8 cellular contexts compared by ENCODE assay signal in the genomic region with DNA sequence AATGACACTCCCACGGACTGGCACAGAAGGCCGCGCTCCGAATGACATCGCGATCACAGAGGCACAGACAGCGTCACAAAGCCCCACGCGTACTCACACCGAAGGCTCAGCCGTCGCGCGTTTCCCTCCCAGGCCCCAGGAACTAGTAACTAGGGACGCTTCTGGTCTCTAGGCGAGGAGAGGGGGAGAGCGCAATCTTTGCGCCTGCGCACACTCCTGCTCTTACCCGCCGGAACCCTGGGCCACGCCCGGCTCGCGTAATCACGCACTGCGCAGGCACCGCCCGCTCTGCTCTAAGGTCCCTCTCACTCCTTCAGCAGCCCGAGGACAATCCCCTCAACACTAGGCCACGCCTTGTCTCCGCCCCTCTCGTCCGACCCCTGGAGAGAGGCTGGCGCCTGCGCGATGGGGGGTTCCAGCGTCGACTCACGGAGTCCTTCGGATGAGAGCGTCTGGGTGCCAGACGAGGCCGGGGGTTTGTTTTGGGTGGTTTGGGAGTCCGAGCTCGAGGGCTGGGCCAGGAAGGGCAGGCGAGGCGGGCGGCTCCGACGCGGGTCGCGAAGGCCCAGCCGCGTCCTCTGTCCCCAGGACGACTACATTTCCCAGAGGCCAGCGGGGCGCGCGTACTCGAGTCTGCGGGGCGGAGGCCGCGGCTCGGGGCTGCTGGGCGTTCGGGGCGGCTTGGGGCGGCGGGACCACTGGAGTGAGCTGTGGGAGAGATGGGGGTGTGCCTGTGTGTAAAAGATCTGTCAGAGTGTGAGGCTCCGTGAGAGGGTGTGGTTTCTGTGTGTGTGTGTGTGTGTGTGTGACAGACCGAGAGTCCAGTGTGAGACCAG. TPM values are rescaled to one million over a fixed set of nuclear protein-coding genes. Genes with fewer than 3 reads are reported as not detected.
DNase-seq lines count a peak whose midpoint lies in the region; ATAC-seq and TF ChIP-seq lines count a peak whose summit lies in the region.

Gene ZNF471 (plus strand): TSS at position 410 of the 836 bp plus-strand sequence. CDS start 3,717 bp downstream, outside the sequence.

- no peaks in the 10 kb centered on the region for H3K9me2 ChIP-seq in hepatocyte (replicated peaks; ENCODE audit: insufficient read depth)

- H3K27ac ChIP-seq in C4-2B (peak within 1 kb of the TSS; percentile 50), ascending aorta (peak within 1 kb of the TSS; percentile 92 to 100), hepatocyte (peak within 1 kb of the TSS; percentile 99), vagina (peak within 1 kb of the TSS; percentile 89)

- 34% methylated on average over 73 of the region's 74 CpGs for WGBS in hepatocyte (ENCODE audit: low lambda C conversion rate, missing lambda C conversion rate)

- ATAC-seq in HG03135 (IDR thresholded peaks at IDR 0.05; ENCODE audit: unreplicated experiment) = no peak

- intact Hi-C loops in ascending aorta (cut with DNase I) (loop anchor here (1.0 to 2.0 kb wide), 6 partner anchors 31 to 193 kb away; partner anchors contain the start of genes ZFP28, ZNF470, ZNF582 and ZNF667), vagina (cut with DNase I) (no loop called here)

- H3K79me2 ChIP-seq in hepatocyte = no peaks in the 10 kb centered on the region

- peak within 1 kb of the TSS; percentile 86 for H3K4me2 ChIP-seq in hepatocyte

- DNase-seq in KBM-7 (peak; percentile 99), T1000 (lab: John Stamatoyannopoulos, UW) (peak; percentile 98), ascending aorta (ENCODE audit: low spot score in 2 of 2) (peak; percentile 94 to 99), hepatocyte (ENCODE audit: low spot score) (peak; percentile 96), retina (peak; percentile 100), vagina (ENCODE audit: extremely low spot score in 2 of 2) (peak; percentile 95 to 96)

- H3K4me3 ChIP-seq in ascending aorta = peak within 1 kb of the TSS; percentile 56 to 94
- peak within 1 kb of the TSS; percentile 35 for H3K4me3 ChIP-seq in hepatocyte
- peak within 1 kb of the TSS; percentile 59 to 63 for H3K4me3 ChIP-seq in vagina

- no peak for TF ChIP-seq CTCF in C4-2B (conservative IDR thresholded peaks at IDR 0.05)
- no peak for TF ChIP-seq CTCF in ascending aorta (IDR thresholded peaks at IDR 0.05)
- no peak for TF ChIP-seq CTCF in hepatocyte (IDR thresholded peaks at IDR 0.05; ENCODE audit: poor library complexity)
- TF ChIP-seq CTCF in vagina (IDR thresholded peaks at IDR 0.05) = no peak

- H3K4me1 ChIP-seq in ascending aorta = peaks cover 0 to 5% of the 10 kb centered on the region in 2 donors
- H3K4me1 ChIP-seq in hepatocyte (ENCODE audit: insufficient read depth) = no peaks in the 10 kb centered on the region
- peaks cover 7% of the 10 kb centered on the region for H3K4me1 ChIP-seq in vagina

- peaks cover 9 to 50% of the 10 kb centered on the region in 2 donors for H3K9me3 ChIP-seq in ascending aorta
- H3K9me3 ChIP-seq in hepatocyte (ENCODE audit: low read depth) = no peaks in the 10 kb centered on the region
- H3K9me3 ChIP-seq in vagina = no peaks in the 10 kb centered on the region

- H2AFZ ChIP-seq in hepatocyte = peak within 1 kb of the TSS; percentile 71

- in situ Hi-C loops in KBM-7 (cut with MboI; ENCODE audit: low pct_unique_long_range_greater_than_20kb, low sequenced_read_pairs) = no loop called here

- no peak for TF ChIP-seq POLR2A in vagina (IDR thresholded peaks at IDR 0.05)

- H3K27me3 ChIP-seq in ascending aorta (no peaks in the 10 kb centered on the region), hepatocyte (no peaks in the 10 kb centered on the region), vagina (no peaks in the 10 kb centered on the region)

- H3K36me3 ChIP-seq in ascending aorta (peaks cover 8 to 13% of the 10 kb centered on the region in 2 donors), hepatocyte (replicated peaks; ENCODE audit: insufficient read depth, low read depth) (no peaks in the 10 kb centered on the region), vagina (peaks cover 0 to 12% of the 10 kb centered on the region in 2 donors)

- no peaks in the 10 kb centered on the region for H4K20me1 ChIP-seq in hepatocyte (ENCODE audit: insufficient read depth, poor library complexity, severe bottlenecking)

RNA-seq across cellular contexts. Expression of gene ZNF471, which starts in this region (rescaled TPM):
- 4.8 TPM for total RNA-seq in ascending aorta
- total RNA-seq in hepatocyte = 1.8 and 2.1 TPM in 2 replicates
- 1.7 and 2.5 TPM in 2 replicates for polyA plus RNA-seq in hepatocyte
- 4.2 TPM for total RNA-seq in vagina
